12 cellular contexts compared by ENCODE assay signal in the genomic region with DNA sequence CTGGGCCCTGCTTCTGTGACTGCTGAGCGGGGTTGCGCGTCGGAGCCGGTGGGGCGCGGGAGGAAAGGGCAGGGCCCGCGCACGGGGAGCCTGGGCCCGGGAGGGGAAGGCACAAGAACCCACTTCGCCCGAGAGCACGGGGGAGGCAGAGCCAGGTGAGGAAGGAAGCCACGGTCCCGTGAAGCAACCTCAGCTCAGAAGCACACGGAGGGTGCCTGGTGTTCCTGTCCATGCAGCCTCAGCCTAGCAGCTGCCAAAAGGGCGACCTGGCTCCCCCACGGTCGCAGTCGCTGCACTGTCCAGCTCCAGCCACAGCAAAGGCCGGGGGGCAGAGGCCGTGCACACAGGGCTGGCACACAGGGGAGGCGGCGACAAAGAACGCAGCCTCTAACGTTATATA. TPM values are rescaled to one million over a fixed set of nuclear protein-coding genes. Genes with fewer than 3 reads are reported as not detected.
DNase-seq lines count a peak whose midpoint lies in the region; ATAC-seq and TF ChIP-seq lines count a peak whose summit lies in the region.
"Had no signal": no experiment of that assay in that cellular context is flagged by ENCODE, and none has a peak within 500 bp of the region (broad histone marks: within the 10 kb centered on the region; RNA-seq: fewer than 3 reads in every experiment).

No MANE protein-coding gene starts in this region.

- peaks cover 51% of the 10 kb centered on the region for H3K36me3 Mint-ChIP-seq in activated CD8-positive, alpha-beta T cell treated with anti-CD3 and anti-CD28 coated beads for 36 hours (ENCODE audit: low read depth)
- peaks cover 23% of the 10 kb centered on the region for H3K36me3 Mint-ChIP-seq in HFFc6 (ENCODE audit: low read depth)

- peak overlapping the region; percentile 33 for H3K4me3 Mint-ChIP-seq in activated CD8-positive, alpha-beta T cell treated with anti-CD3 and anti-CD28 coated beads for 36 hours
- no peak overlapping the region for H3K4me3 Mint-ChIP-seq in HFFc6

- H3K27ac Mint-ChIP-seq in activated CD8-positive, alpha-beta T cell treated with anti-CD3 and anti-CD28 coated beads for 36 hours = peak overlapping the region; percentile 89
- H3K27ac Mint-ChIP-seq in HFFc6 = no peak overlapping the region

- H3K4me3 ChIP-seq in left ventricle myocardium inferior (peak overlapping the region; percentile 49), lung (no peak overlapping the region), upper lobe of left lung (no peak overlapping the region), HAP-1 (no peak overlapping the region)
- H3K4me3 ChIP-seq: body of pancreas had no signal

- H3K4me1 ChIP-seq in left ventricle myocardium inferior (peaks cover 100% of the 10 kb centered on the region), lung (ENCODE audit: control insufficient read depth in 2 of 2, insufficient read depth in 2 of 2, low read length in 2 of 2) (peaks cover 14 to 54% of the 10 kb centered on the region in 2 donors), upper lobe of left lung (peaks cover 90 to 98% (median 93%) of the 10 kb centered on the region in 4 donors), HAP-1 (no peaks in the 10 kb centered on the region)

- peaks cover 32% of the 10 kb centered on the region for H3K36me3 ChIP-seq in left ventricle myocardium inferior
- peaks cover 0 to 21% of the 10 kb centered on the region in 2 donors for H3K36me3 ChIP-seq in lung (ENCODE audit: control insufficient read depth in 2 of 2, insufficient read depth in 2 of 2, low read length in 2 of 2)
- H3K36me3 ChIP-seq in upper lobe of left lung = peaks cover 0 to 43% (median 18%) of the 10 kb centered on the region in 4 donors
- H3K36me3 ChIP-seq in HAP-1 (replicated peaks) = peaks cover 3% of the 10 kb centered on the region; the same call in 1 of the 2 replicates

- H3K27me3 Mint-ChIP-seq in activated CD8-positive, alpha-beta T cell treated with anti-CD3 and anti-CD28 coated beads for 36 hours = no peaks in the 10 kb centered on the region
- H3K27me3 Mint-ChIP-seq in HFFc6 (ENCODE audit: insufficient read depth) = peaks cover 11% of the 10 kb centered on the region

- peak overlapping the region; percentile 93 for H3K27ac ChIP-seq in left ventricle myocardium inferior (replicated peaks)
- peak overlapping the region; percentile 77 to 90 for H3K27ac ChIP-seq in lung (ENCODE audit: low read depth in 1 of 2, low read length in 1 of 2)
- peak overlapping the region; percentile 82 to 95 (median 88) for H3K27ac ChIP-seq in upper lobe of left lung

- in situ Hi-C loops in HAP-1 (cut with MboI; ENCODE audit: low sequenced_read_pairs) = no loop called here

- H3K4me1 Mint-ChIP-seq in activated CD8-positive, alpha-beta T cell treated with anti-CD3 and anti-CD28 coated beads for 36 hours (ENCODE audit: low read depth) = peaks cover 91% of the 10 kb centered on the region
- H3K4me1 Mint-ChIP-seq in HFFc6 (ENCODE audit: low read depth) = peaks cover 58% of the 10 kb centered on the region

- WGBS in lung, 2 donors = 46 to 67% methylated on average over 27 of the region's 27 CpGs
- 79 to 82% methylated on average over 23 to 27 of the region's 27 CpGs for whole genome bisulfite sequencing in upper lobe of left lung, 2 donors

- CTCF ChIA-PET in activated CD8-positive, alpha-beta T cell treated with anti-CD3 and anti-CD28 coated beads for 36 hours (lab: Charles Lee) = interaction anchor here (1.6 to 28.9 kb wide), 3 partner anchors 9 to 33 kb away, joined by 6 to 1168 read pairs (median 316); partner anchors contain the start of genes CDC42BPG and EHD1

- ATAC-seq in left cardiac atrium (no peak), lung (ENCODE audit: insufficient read depth, low FRiP score) (no peak), upper lobe of left lung (ENCODE audit: low FRiP score in 2 of 2) (no peak)
- ATAC-seq in activated CD8-positive, alpha-beta T cell treated with anti-CD3 and anti-CD28 coated beads for 36 hours = no peak
- ATAC-seq: body of pancreas, left lung had no signal

- POLR2A ChIA-PET in activated CD8-positive, alpha-beta T cell treated with anti-CD3 and anti-CD28 coated beads for 36 hours (lab: Charles Lee) = interaction anchor here (0.6 to 26.2 kb wide), 8 partner anchors 10 to 268 kb away, joined by 3 to 768 read pairs (median 3); partner anchors contain the start of genes CDCA5, EHD1, FAU and MRPL49

- intact Hi-C loops in left ventricle myocardium inferior (cut with micrococcal nuclease) = no loop called here
- intact Hi-C loops in left cardiac atrium (cut with DNase I) = no loop called here
- intact Hi-C loops in activated CD8-positive, alpha-beta T cell treated with anti-CD3 and anti-CD28 coated beads for 36 hours (cut with micrococcal nuclease) = no loop called here

- no peak for TF ChIP-seq POLR2A in upper lobe of left lung (IDR thresholded peaks at IDR 0.05)

- TF ChIP-seq CTCF in left ventricle myocardium inferior (IDR thresholded peaks at IDR 0.05; ENCODE audit: borderline replicate concordance) (no peak), lung (IDR thresholded peaks at IDR 0.05; ENCODE audit: control extremely low read depth, extremely low read depth) (no peak), upper lobe of left lung (IDR thresholded peaks at IDR 0.05) (no peak), HFFc6 (IDR thresholded peaks at IDR 0.05) (no peak)
- no peak for TF ChIP-seq CTCF in activated CD8-positive, alpha-beta T cell treated with anti-CD3 and anti-CD28 coated beads for 36 hours (IDR thresholded peaks at IDR 0.05)

- H3K9me3 ChIP-seq in left ventricle myocardium inferior (replicated peaks) = no peaks in the 10 kb centered on the region
- no peaks in the 10 kb centered on the region for H3K9me3 ChIP-seq in lung (ENCODE audit: control insufficient read depth in 2 of 2, insufficient read depth in 1 of 2, low read length in 1 of 2)
- H3K9me3 ChIP-seq in upper lobe of left lung = no peaks in the 10 kb centered on the region
- no peaks in the 10 kb centered on the region for H3K9me3 ChIP-seq in HAP-1
- H3K9me3 ChIP-seq: body of pancreas, left lung had no signal

- H3K27me3 ChIP-seq in left ventricle myocardium inferior (ENCODE audit: low read depth) (no peaks in the 10 kb centered on the region), lung (ENCODE audit: control insufficient read depth, insufficient read depth) (no peaks in the 10 kb centered on the region), upper lobe of left lung (no peaks in the 10 kb centered on the region), HAP-1 (ENCODE audit: low read depth) (no peaks in the 10 kb centered on the region)
- H3K27me3 ChIP-seq: body of pancreas, left lung had no signal

- no peaks in the 10 kb centered on the region for H3K9me3 Mint-ChIP-seq in activated CD8-positive, alpha-beta T cell treated with anti-CD3 and anti-CD28 coated beads for 36 hours
- H3K9me3 Mint-ChIP-seq in HFFc6 = no peaks in the 10 kb centered on the region

- DNase-seq in left ventricle myocardium inferior (no peak), left cardiac atrium (no peak), lung (ENCODE audit: low spot score) (no peak), upper lobe of left lung (no peak), hepatic stellate cell (ENCODE audit: low spot score) (no peak), HFFc6 (no peak), HAP-1 (ENCODE audit: low spot score in 2 of 2) (no peak)
- no peak for DNase-seq in activated CD8-positive, alpha-beta T cell treated with anti-CD3 and anti-CD28 coated beads for 36 hours
- DNase-seq: activated CD4-positive, CD25-positive, alpha-beta regulatory T cell treated with anti-CD3 and anti-CD28 coated beads, Interleukin-2, amount 50 U/mL, for 72 hours; body of pancreas; NCI-H2081 treated with DMSO at 0.1 percent for 48 hours had no signal

- TF ChIP-seq EP300 in upper lobe of left lung (IDR thresholded peaks at IDR 0.05) = no peak

RNA-seq across cellular contexts. Expression of gene CDC42BPG, which starts 9.3 kb away (rescaled TPM):
- total RNA-seq in left ventricle myocardium inferior = 1.1 TPM
- under 1 TPM; 0.55 to 0.65 TPM for total RNA-seq in left cardiac atrium
- total RNA-seq in activated CD8-positive, alpha-beta T cell treated with anti-CD3 and anti-CD28 coated beads for 36 hours = under 1 TPM; 0.31 to 0.61 TPM
- total RNA-seq in lung = 10 to 100 TPM; 11.2 to 23.5 TPM
- 1 to 10 TPM; 7.1 to 10.0 TPM for polyA plus RNA-seq in lung
- total RNA-seq in upper lobe of left lung = 10 to 100 TPM; 21.6 to 62.4 (median 26.0) TPM
- total RNA-seq in HFFc6 (2021; fragmentation: NEBNext Ultra II Directional; extraction: Animal tissue kit (Norgen Biotek cat#: 25700)) = under 1 TPM in 5 of 6 experiments, not detected in 1; 0.02 to 0.21 (median 0.05) TPM

RNA-seq across cellular contexts. Expression of gene EHD1, which starts 24.7 kb away (rescaled TPM):
- total RNA-seq in left ventricle myocardium inferior (40.3 TPM), left cardiac atrium (10 to 100 TPM; 36.6 to 43.1 TPM), lung (100 to 1,000 TPM in 1 of 2 donors, 10 to 100 TPM in 1; 71.2 to 139 TPM), upper lobe of left lung (100 to 1,000 TPM in 4 of 6 donors, 10 to 100 TPM in 2; 43.0 to 167 (median 103) TPM)
- 10 to 100 TPM; 60.3 to 65.1 TPM for total RNA-seq in activated CD8-positive, alpha-beta T cell treated with anti-CD3 and anti-CD28 coated beads for 36 hours
- 100 to 1,000 TPM in 1 of 2 donors, 10 to 100 TPM in 1; 42.1 to 144 TPM for polyA plus RNA-seq in lung
- total RNA-seq in HFFc6 (2021; fragmentation: NEBNext Ultra II Directional; extraction: Animal tissue kit (Norgen Biotek cat#: 25700)) = 100 to 1,000 TPM; 189 to 227 (median 197) TPM

RNA-seq across cellular contexts. Expression of gene MEN1, which starts 43.4 kb away (rescaled TPM):
- total RNA-seq in left ventricle myocardium inferior (8.7 TPM), left cardiac atrium (10 to 100 TPM in 1 of 2 donors, 1 to 10 TPM in 1; 9.0 to 12.3 TPM), lung (10 to 100 TPM; 18.8 to 24.9 TPM), upper lobe of left lung (10 to 100 TPM; 15.4 to 47.1 (median 24.4) TPM)
- total RNA-seq in activated CD8-positive, alpha-beta T cell treated with anti-CD3 and anti-CD28 coated beads for 36 hours = 10 to 100 TPM; 25.8 to 29.0 TPM
- 10 to 100 TPM; 15.0 to 18.5 TPM for polyA plus RNA-seq in lung
- 10 to 100 TPM; 23.9 to 35.5 (median 26.9) TPM for total RNA-seq in HFFc6 (2021; fragmentation: NEBNext Ultra II Directional; extraction: Animal tissue kit (Norgen Biotek cat#: 25700))

RNA-seq across cellular contexts. Expression of gene MAP4K2, which starts 50.7 kb away (rescaled TPM):
- total RNA-seq in left ventricle myocardium inferior = 7.5 TPM
- total RNA-seq in left cardiac atrium = 10 to 100 TPM in 1 of 2 donors, 1 to 10 TPM in 1; 10.0 to 10.4 TPM
- 10 to 100 TPM; 56.4 to 58.0 TPM for total RNA-seq in activated CD8-positive, alpha-beta T cell treated with anti-CD3 and anti-CD28 coated beads for 36 hours
- 10 to 100 TPM; 23.3 to 41.8 TPM for total RNA-seq in lung
- polyA plus RNA-seq in lung = 10 to 100 TPM; 15.0 to 24.3 TPM
- 10 to 100 TPM; 19.0 to 84.7 (median 29.2) TPM for total RNA-seq in upper lobe of left lung
- total RNA-seq in HFFc6 (2021; fragmentation: NEBNext Ultra II Directional; extraction: Animal tissue kit (Norgen Biotek cat#: 25700)) = 10 to 100 TPM; 18.0 to 21.6 (median 20.9) TPM
